ENCODE assay signal across 1 cellular context in the genomic region with DNA sequence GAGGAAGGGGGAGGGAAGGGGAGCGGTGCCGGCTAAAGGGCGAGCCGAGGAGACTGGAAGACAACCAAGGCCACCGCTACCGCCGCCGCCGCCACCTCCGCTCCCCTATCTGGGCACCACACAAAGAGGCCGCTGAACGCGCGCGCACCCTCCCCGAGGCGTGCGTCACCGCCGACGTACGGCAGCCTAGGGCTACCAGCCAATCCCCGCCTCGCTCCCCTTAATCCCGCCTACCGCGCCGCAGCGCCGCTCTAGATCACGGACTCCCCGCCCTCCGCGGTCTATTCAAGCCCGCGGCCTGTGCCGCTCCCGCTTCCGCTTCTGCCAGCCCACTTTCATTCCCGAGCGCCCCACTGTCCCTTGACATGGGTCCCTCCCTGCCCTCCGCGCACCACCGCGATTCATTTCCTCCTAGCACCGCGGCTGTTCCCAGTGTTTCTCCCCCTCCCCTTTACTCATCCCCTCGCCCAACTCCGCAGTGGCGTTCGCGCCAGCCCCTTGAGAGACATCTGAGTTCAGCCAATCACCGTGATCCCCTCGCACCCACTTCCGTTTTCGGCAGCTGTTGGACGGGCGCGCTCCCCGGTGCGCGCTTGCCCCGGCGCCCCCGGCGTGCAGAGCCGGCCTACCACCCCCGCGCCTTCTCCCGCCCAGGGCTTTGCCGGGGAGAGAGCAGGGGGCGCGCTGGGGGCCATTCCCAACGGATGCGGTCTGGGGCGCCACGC.
A peak's percentile ranks its signal among the peaks of the same experiment; 100 is the strongest.
TF ChIP-seq lines count a peak whose summit lies in the region.

A gene (minus strand): TSS at position 128 of the 725 bp plus-strand sequence. CDS start 297 bp downstream, outside the sequence.

TF ChIP-seq in HCT116, 20 proteins besides CTCF, POLR2A, EP300 and RAD21 (continued from another document):
- TF ChIP-seq YY1 (IDR thresholded peaks at IDR 0.05; ENCODE audit: extremely low read depth, insufficient replicate concordance, low read depth, low read length) = peak; percentile 45
- TF ChIP-seq CBX3 (IDR thresholded peaks at IDR 0.05; ENCODE audit: low read depth) = no peak
